In the genomic region with DNA sequence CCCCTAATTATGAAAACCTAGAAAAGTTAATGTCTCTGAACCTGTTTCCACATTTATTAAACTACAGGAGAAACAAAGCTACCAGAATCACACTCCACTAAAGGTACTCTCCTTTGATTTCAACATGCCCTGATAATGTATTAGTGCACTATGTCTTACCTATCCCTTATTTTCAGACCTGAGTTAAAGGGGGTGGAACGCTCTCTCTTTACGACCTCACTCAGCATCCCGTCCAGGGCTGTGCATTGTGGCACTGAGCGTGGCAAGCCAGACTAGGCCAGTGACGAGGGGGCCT, we compare ENCODE assay signal across 9 cellular contexts. TPM values are rescaled to one million over a fixed set of nuclear protein-coding genes. Genes with fewer than 3 reads are reported as not detected.
DNase-seq lines count a peak whose midpoint lies in the region; ATAC-seq, FAIRE-seq and TF ChIP-seq lines count a peak whose summit lies in the region.
"Had no signal": no experiment of that assay in that cellular context is flagged by ENCODE, and none has a peak within 500 bp of the region (broad histone marks: within the 10 kb centered on the region; RNA-seq: fewer than 3 reads in every experiment).

No MANE protein-coding gene starts in this region.

- peak overlapping the region; percentile 72; the same call in 1 of the 2 replicates for H2AFZ ChIP-seq in SK-N-SH (ENCODE audit: low read depth)

- POLR2A ChIA-PET in SK-N-SH (lab: Yijun Ruan, JAX): interaction anchor here (0.8 to 3.2 kb wide), 3 partner anchors 10 to 90 kb away, joined by 3 to 25 read pairs (median 3); a partner anchor contains a TSS

- peak overlapping the region; percentile 94 for H3K4me2 ChIP-seq in SK-N-SH

- TF ChIP-seq RAD21 in SK-N-SH (IDR thresholded peaks at IDR 0.05; ENCODE audit: low read length): no peak

- peaks cover 5% of the 10 kb centered on the region for H3F3A ChIP-seq in SK-N-SH (replicated peaks; ENCODE audit: insufficient read depth)

- FAIRE-seq in H54 (lab: Jason Lieb, UNC): no peak
- FAIRE-seq: colon had no signal

- H3K36me3 Mint-ChIP-seq in activated T-cell treated with anti-CD3 and anti-CD28 coated beads, Interleukin-2, amount 50 U/mL, for 72 hours (ENCODE audit: insufficient read depth in 2 of 2): peaks cover 0 to 14% of the 10 kb centered on the region in 2 donors

- TF ChIP-seq EP300 in SK-N-SH (IDR thresholded peaks at IDR 0.05; ENCODE audit: borderline replicate concordance in 1 of 2, low read depth in 1 of 2, low read length in 1 of 2): no peak

- peak overlapping the region; percentile 93 for H3K9ac ChIP-seq in SK-N-SH

- peaks cover 39% of the 10 kb centered on the region for H3K79me2 ChIP-seq in SK-N-SH (ENCODE audit: insufficient read depth)

- H3K9me2 ChIP-seq in SK-N-SH: no peaks in the 10 kb centered on the region

- H3K36me3 ChIP-seq in SK-N-SH (replicated peaks in 1 of 2; ENCODE audit: control insufficient read depth in 1 of 2, insufficient read depth in 2 of 2, low read length in 1 of 2) (peaks cover 14 to 19% of the 10 kb centered on the region in 2 experiments), psoas muscle (ENCODE audit: insufficient read depth in 1 of 2, low read depth in 1 of 2) (peaks cover 0 to 24% of the 10 kb centered on the region in 2 donors)

- H3K27ac ChIP-seq in SK-N-SH (ENCODE audit: low read depth in 2 of 2, low read length in 1 of 2) (peak overlapping the region; percentile 83), psoas muscle (peak overlapping the region; percentile 97)

- TF ChIP-seq CTCF in SK-N-SH (IDR thresholded peaks at IDR 0.05) (no peak), fibroblast of pulmonary artery (IDR thresholded peaks at IDR 0.05; ENCODE audit: low read length, missing control alignments) (no peak), psoas muscle (IDR thresholded peaks at IDR 0.05) (no peak)

- H3K4me1 ChIP-seq in SK-N-SH (ENCODE audit: control insufficient read depth in 1 of 2, insufficient read depth in 2 of 2, low read depth in 1 of 2, low read length in 1 of 2): peaks cover 0 to 5% of the 10 kb centered on the region in 2 experiments; a peak in 2 of 4 replicates
- peaks cover 29% of the 10 kb centered on the region for H3K4me1 ChIP-seq in psoas muscle

- TF ChIP-seq POLR2A in H54 (IDR thresholded peaks at IDR 0.05; ENCODE audit: low read depth, low read length): no peak

- H3K27me3 ChIP-seq in SK-N-SH (ENCODE audit: insufficient read depth): no peaks in the 10 kb centered on the region
- H3K27me3 ChIP-seq in psoas muscle (ENCODE audit: insufficient read depth in 3 of 3, low read length in 2 of 3): no peaks in the 10 kb centered on the region

- ATAC-seq in activated T-cell treated with anti-CD3 and anti-CD28 coated beads, Interleukin-2, amount 50 U/mL, for 72 hours (replicated peaks in 1 of 2): peak; percentile 19 to 47
- ATAC-seq in psoas muscle (peak; percentile 66 to 72 (median 70)), GM19324 (IDR thresholded peaks at IDR 0.05; ENCODE audit: low FRiP score, unreplicated experiment) (no peak)

- H3K4me3 ChIP-seq in SK-N-SH (ENCODE audit: low read depth in 2 of 2, low read length in 1 of 2) (peak overlapping the region; percentile 80 to 98), fibroblast of pulmonary artery (replicated peaks; ENCODE audit: low read depth, low read length) (peak overlapping the region; percentile 92), psoas muscle (peak overlapping the region; percentile 88)

- H3K27me3 Mint-ChIP-seq in activated T-cell treated with anti-CD3 and anti-CD28 coated beads, Interleukin-2, amount 50 U/mL, for 72 hours (ENCODE audit: low read depth): no peaks in the 10 kb centered on the region

- CTCF ChIA-PET in SK-N-SH (lab: Yijun Ruan, JAX): interaction anchor here (1.1 to 2.5 kb wide), 6 partner anchors 10 to 244 kb away, joined by 3 to 8 read pairs (median 3); no protein-coding TSS in a partner anchor

- peak overlapping the region; percentile 90 to 96 for H3K4me3 Mint-ChIP-seq in activated T-cell treated with anti-CD3 and anti-CD28 coated beads, Interleukin-2, amount 50 U/mL, for 72 hours

- H3K4me1 Mint-ChIP-seq in activated T-cell treated with anti-CD3 and anti-CD28 coated beads, Interleukin-2, amount 50 U/mL, for 72 hours (ENCODE audit: low read depth): peaks cover 61% of the 10 kb centered on the region

- peak in 1 of 2 donors; percentile 41 for DNase-seq in activated T-cell treated with anti-CD3 and anti-CD28 coated beads, Interleukin-2, amount 50 U/mL, for 72 hours
- no peak for DNase-seq in activated T-cell treated with anti-CD3 and anti-CD28 coated beads, Interleukin-2, amount 50 U/mL, for 1 hour
- no peak for DNase-seq in SK-N-SH
- no peak for DNase-seq in fibroblast of pulmonary artery (ENCODE audit: low read depth)
- no peak for DNase-seq in psoas muscle
- no peak for DNase-seq in H54 (ENCODE audit: insufficient read length, low spot score)
- no peak for DNase-seq in NOMO-1 treated with DMSO at 0.1 percent for 48 hours (lab: John Stamatoyannopoulos, UW; ENCODE audit: unreplicated experiment)

- no peaks in the 10 kb centered on the region for H3K9me3 Mint-ChIP-seq in activated T-cell treated with anti-CD3 and anti-CD28 coated beads, Interleukin-2, amount 50 U/mL, for 72 hours

- no peaks in the 10 kb centered on the region for H4K20me1 ChIP-seq in SK-N-SH (ENCODE audit: insufficient read depth)

- 9% methylated on average over 4 of the region's 5 CpGs for WGBS in SK-N-SH (ENCODE audit: low lambda C conversion rate)
- 3 to 9% (median 4%) methylated on average over 5 of the region's 5 CpGs for WGBS in psoas muscle, 3 donors

- H3K9me3 ChIP-seq in SK-N-SH (no peaks in the 10 kb centered on the region), psoas muscle (no peaks in the 10 kb centered on the region)

- intact Hi-C loops in psoas muscle (cut with DNase I): no loop called here

- peak overlapping the region; percentile 91 for H3K27ac Mint-ChIP-seq in activated T-cell treated with anti-CD3 and anti-CD28 coated beads, Interleukin-2, amount 50 U/mL, for 72 hours

TF ChIP-seq in SK-N-SH, 30 proteins besides CTCF, POLR2A, EP300 and RAD21:
- TF ChIP-seq NRF1 (IDR thresholded peaks at IDR 0.05; ENCODE audit: low read depth, low read length) (no peak), RCOR1 (IDR thresholded peaks at IDR 0.05; ENCODE audit: low read length) (no peak), FOXJ3 (CRISPR knock-in tag; IDR thresholded peaks at IDR 0.05) (no peak), MXI1 (IDR thresholded peaks at IDR 0.05; ENCODE audit: low read depth, low read length) (no peak), ELF1 (IDR thresholded peaks at IDR 0.05) (no peak), FOXM1 (IDR thresholded peaks at IDR 0.05; ENCODE audit: low read depth) (no peak), JUND (IDR thresholded peaks at IDR 0.05) (no peak)
- TF ChIP-seq, protein P1, sequence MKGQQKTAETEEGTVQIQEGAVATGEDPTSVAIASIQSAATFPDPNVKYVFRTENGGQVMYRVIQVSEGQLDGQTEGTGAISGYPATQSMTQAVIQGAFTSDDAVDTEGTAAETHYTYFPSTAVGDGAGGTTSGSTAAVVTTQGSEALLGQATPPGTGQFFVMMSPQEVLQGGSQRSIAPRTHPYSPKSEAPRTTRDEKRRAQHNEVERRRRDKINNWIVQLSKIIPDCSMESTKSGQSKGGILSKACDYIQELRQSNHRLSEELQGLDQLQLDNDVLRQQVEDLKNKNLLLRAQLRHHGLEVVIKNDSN (IDR thresholded peaks at IDR 0.05; ENCODE audit: borderline replicate concordance, low read depth): no peak

RNA-seq across cellular contexts. Expression of a gene that starts 0.7 kb away (rescaled TPM):
- 10 to 100 TPM; 56.5 to 66.2 TPM for total RNA-seq in activated T-cell treated with anti-CD3 and anti-CD28 coated beads, Interleukin-2, amount 50 U/mL, for 72 hours
- polyA plus RNA-seq in SK-N-SH (2012; rRNA removed) (87.5 and 96.8 TPM in 2 replicates), psoas muscle (100 to 1,000 TPM; 134 to 246 (median 156) TPM)
- polyA plus RNA-seq in SK-N-SH (2012; cell fraction: cytosol; rRNA removed): 64.7 and 79.1 TPM in 2 replicates
- 40.1 and 40.2 TPM in 2 replicates for polyA plus RNA-seq in SK-N-SH (2012; cell fraction: nucleus; rRNA removed)
- 100 to 1,000 TPM in 1 of 4 donors, 10 to 100 TPM in 3; 80.3 to 102 (median 95.6) TPM for total RNA-seq in psoas muscle

RNA-seq across cellular contexts. Expression of a gene that starts 11.3 kb away (rescaled TPM):
- 10 to 100 TPM; 56.1 to 63.5 TPM for total RNA-seq in activated T-cell treated with anti-CD3 and anti-CD28 coated beads, Interleukin-2, amount 50 U/mL, for 72 hours
- polyA plus RNA-seq in SK-N-SH (2012; rRNA removed) (39.0 and 43.3 TPM in 2 replicates), psoas muscle (100 to 1,000 TPM in 2 of 3 donors, 10 to 100 TPM in 1; 93.0 to 312 (median 182) TPM)
- polyA plus RNA-seq in SK-N-SH (2012; cell fraction: cytosol; rRNA removed): 26.2 and 35.3 TPM in 2 replicates
- polyA plus RNA-seq in SK-N-SH (2012; cell fraction: nucleus; rRNA removed): 56.9 and 65.1 TPM in 2 replicates
- total RNA-seq in psoas muscle: 100 to 1,000 TPM in 3 of 4 donors, 10 to 100 TPM in 1; 84.4 to 218 (median 145) TPM

RNA-seq across cellular contexts. Expression of a gene that starts 53.2 kb away (rescaled TPM):
- total RNA-seq in activated T-cell treated with anti-CD3 and anti-CD28 coated beads, Interleukin-2, amount 50 U/mL, for 72 hours: 1 to 10 TPM; 1.4 to 2.1 TPM
- polyA plus RNA-seq in SK-N-SH (2012; rRNA removed) (11.9 and 15.2 TPM in 2 replicates), psoas muscle (1 to 10 TPM; 2.5 to 5.5 (median 4.2) TPM)
- 13.2 TPM in 2 replicates for polyA plus RNA-seq in SK-N-SH (2012; cell fraction: cytosol; rRNA removed)
- polyA plus RNA-seq in SK-N-SH (2012; cell fraction: nucleus; rRNA removed): 14.2 and 14.4 TPM in 2 replicates
- total RNA-seq in psoas muscle: 1 to 10 TPM; 3.1 to 4.6 (median 4.3) TPM
